Comparison of ENCODE assay signal across 10 cellular contexts in genomic region chr11:46248270-46249102, GRCh38. TPM values are rescaled to one million over a fixed set of nuclear protein-coding genes. Genes with fewer than 3 reads are reported as not detected.
A peak's percentile ranks its signal among the peaks of the same experiment; 100 is the strongest.
DNase-seq lines count a peak whose midpoint lies in the region; FAIRE-seq and TF ChIP-seq lines count a peak whose summit lies in the region.
"Had no signal": no experiment of that assay in that cellular context is flagged by ENCODE, and none has a peak within 500 bp of the region (broad histone marks: within the 10 kb centered on the region; RNA-seq: fewer than 3 reads in every experiment).

No MANE protein-coding gene starts in this region.

- H3K4me1 Mint-ChIP-seq in CD14-positive monocyte = peaks cover 12% of the 10 kb centered on the region

- H3K27me3 Mint-ChIP-seq in CD14-positive monocyte (ENCODE audit: low read depth in 3 of 3) = peaks cover 3 to 5% (median 5%) of the 10 kb centered on the region in 3 donors

- H3K36me3 Mint-ChIP-seq in CD14-positive monocyte = no peaks in the 10 kb centered on the region

- H3K27me3 ChIP-seq in kidney epithelial cell (ENCODE audit: control insufficient read depth, insufficient read depth, low read length) = no peaks in the 10 kb centered on the region
- H3K27me3 ChIP-seq: pancreas had no signal

- peak overlapping the region in 1 of 7 donors; percentile 2 for H3K27ac Mint-ChIP-seq in CD14-positive monocyte

- no peaks in the 10 kb centered on the region for H3K36me3 ChIP-seq in kidney epithelial cell (ENCODE audit: control insufficient read depth, insufficient read depth, low read length)
- H3K36me3 ChIP-seq: pancreas had no signal

- no peak for FAIRE-seq in HTR-8/SVneo (lab: Jason Lieb, UNC)
- FAIRE-seq: pancreas had no signal

- intact Hi-C loops in CD14-positive monocyte (cut with micrococcal nuclease) = no loop called here

- H3K4me3 ChIP-seq in AG09309 (ENCODE audit: control insufficient read depth, low read depth, low read length) = no peak overlapping the region
- H3K4me3 ChIP-seq in astrocyte of the cerebellum (ENCODE audit: low read depth, low read length) = no peak overlapping the region
- H3K4me3 ChIP-seq in kidney epithelial cell (ENCODE audit: low read depth, low read length) = no peak overlapping the region
- H3K4me3 ChIP-seq: pancreas had no signal

- in situ Hi-C loops in astrocyte of the cerebellum (cut with HindIII; ENCODE audit: low sequenced_read_pairs) = no loop called here

- H3K9me3 Mint-ChIP-seq in CD14-positive monocyte = no peaks in the 10 kb centered on the region

- TF ChIP-seq CTCF in AG09309 (IDR thresholded peaks at IDR 0.05; ENCODE audit: control insufficient read depth, insufficient read depth, low read depth, low read length, missing control alignments) (no peak), astrocyte of the cerebellum (IDR thresholded peaks at IDR 0.05; ENCODE audit: low read depth, low read length, missing control alignments) (no peak), kidney epithelial cell (IDR thresholded peaks at IDR 0.05; ENCODE audit: insufficient read depth, low read length, poor library complexity, severe bottlenecking) (no peak), CD14-positive monocyte (IDR thresholded peaks at IDR 0.05) (no peak)

- H3K4me3 Mint-ChIP-seq in CD14-positive monocyte = no peak overlapping the region

- DNase-seq in AG09309 (ENCODE audit: low read depth) (peak; percentile 91), HTR-8/SVneo (ENCODE audit: insufficient read length, low spot score) (peak; percentile 87), astrocyte of the cerebellum (ENCODE audit: low read depth) (peak; percentile 77), kidney epithelial cell (ENCODE audit: low read depth) (peak; percentile 77), NCI-H69 (lab: John Stamatoyannopoulos, UW) (no peak), NCI-H510A (lab: John Stamatoyannopoulos, UW) (no peak), GM19238 (ENCODE audit: insufficient read length, low spot score) (no peak), CD14-positive monocyte (ENCODE audit: low spot score) (no peak)
- DNase-seq: activated CD4-positive, alpha-beta T cell treated with anti-CD3 and anti-CD28 coated beads for 1 hour had no signal

RNA-seq across cellular contexts. Expression of gene CREB3L1, which starts 29.0 kb away (rescaled TPM):
- 3.2 and 4.5 TPM in 2 replicates for total RNA-seq in kidney epithelial cell
- not detected for polyA plus RNA-seq in CD14-positive monocyte

Comparison
In these comparisons a context has a peak if more than half of its experiments do, and no peak if none do; other contexts are left out.
1. DNase-seq: peak in AG09309 (single experiment), HTR-8/SVneo (single experiment), astrocyte of the cerebellum (single experiment) and kidney epithelial cell (single experiment); none in NCI-H69 (single experiment), NCI-H510A (single experiment), GM19238 (single experiment) and CD14-positive monocyte (single experiment).